In genomic region chr12:124130717-124131670, GRCh38 we compare ENCODE assay signal across 12 cellular contexts.
DNase-seq lines count a peak whose midpoint lies in the region; ATAC-seq and TF ChIP-seq lines count a peak whose summit lies in the region.
"Had no signal": no experiment of that assay in that cellular context is flagged by ENCODE, and none has a peak within 500 bp of the region (broad histone marks: within the 10 kb centered on the region; RNA-seq: fewer than 3 reads in every experiment).

No MANE protein-coding gene starts in this region.

- no peak overlapping the region for H3K4me3 Mint-ChIP-seq in mesothelial cell of epicardium
- H3K4me3 Mint-ChIP-seq: activated naive CD8-positive, alpha-beta T cell; nephron had no signal

- H3K27ac Mint-ChIP-seq in mesothelial cell of epicardium = peak overlapping the region; percentile 84
- H3K27ac Mint-ChIP-seq: activated naive CD8-positive, alpha-beta T cell had no signal

- no peaks in the 10 kb centered on the region for H3K27me3 ChIP-seq in left lung
- H3K27me3 ChIP-seq in foreskin keratinocyte = no peaks in the 10 kb centered on the region

- H3K36me3 ChIP-seq in left lung = no peaks in the 10 kb centered on the region

- TF ChIP-seq CTCF in mesothelial cell of epicardium (IDR thresholded peaks at IDR 0.05; ENCODE audit: unreplicated experiment) (no peak), left lung (IDR thresholded peaks at IDR 0.05) (no peak), foreskin keratinocyte (conservative IDR thresholded peaks at IDR 0.05) (no peak)

- H3K4me1 Mint-ChIP-seq in mesothelial cell of epicardium = peaks cover 24% of the 10 kb centered on the region

- no peaks in the 10 kb centered on the region for H3K36me3 Mint-ChIP-seq in mesothelial cell of epicardium
- H3K36me3 Mint-ChIP-seq: activated naive CD8-positive, alpha-beta T cell; IgD-negative memory B cell had no signal

- ATAC-seq in GM19023 (IDR thresholded peaks at IDR 0.05; ENCODE audit: unreplicated experiment) = peak; percentile 65
- ATAC-seq in HG02678 (IDR thresholded peaks at IDR 0.05; ENCODE audit: unreplicated experiment) = peak; percentile 79
- no peak for ATAC-seq in left lung
- ATAC-seq in foreskin keratinocyte = no peak

- H3K9me3 Mint-ChIP-seq in mesothelial cell of epicardium = no peaks in the 10 kb centered on the region
- H3K9me3 Mint-ChIP-seq: nephron had no signal

- H3K27me3 Mint-ChIP-seq in mesothelial cell of epicardium (ENCODE audit: low read depth) = no peaks in the 10 kb centered on the region

- no peaks in the 10 kb centered on the region for H3K4me1 ChIP-seq in left lung
- no peaks in the 10 kb centered on the region for H3K4me1 ChIP-seq in foreskin keratinocyte

- H3K9me3 ChIP-seq in left lung = no peaks in the 10 kb centered on the region

- DNase-seq in NCI-H2081 treated with DMSO at 0.1 percent for 48 hours (lab: John Stamatoyannopoulos, UW) (peak; percentile 58), mesothelial cell of epicardium (ENCODE audit: low spot score in 2 of 2, unreplicated experiment in 2 of 2) (no peak), ureter (ENCODE audit: low spot score) (no peak), left lung (no peak), foreskin keratinocyte (no peak)
- DNase-seq in activated CD8-positive, alpha-beta memory T cell treated with anti-CD3 and anti-CD28 coated beads, Interleukin-2, amount 50 U/mL, for 4 hours = no peak
- DNase-seq: SW 1271 had no signal

- H3K4me3 ChIP-seq in left lung = no peak overlapping the region

- H3K27ac ChIP-seq in left lung = no peak overlapping the region
- no peak overlapping the region for H3K27ac ChIP-seq in foreskin keratinocyte

- intact Hi-C loops in left lung (cut with DNase I) = no loop called here

Comparison
In these comparisons a context has a peak if more than half of its experiments do, and no peak if none do; other contexts are left out.
1. ATAC-seq: peak in GM19023 (single experiment) and HG02678 (single experiment); none in left lung (single experiment) and foreskin keratinocyte (single experiment).